In the genomic region with DNA sequence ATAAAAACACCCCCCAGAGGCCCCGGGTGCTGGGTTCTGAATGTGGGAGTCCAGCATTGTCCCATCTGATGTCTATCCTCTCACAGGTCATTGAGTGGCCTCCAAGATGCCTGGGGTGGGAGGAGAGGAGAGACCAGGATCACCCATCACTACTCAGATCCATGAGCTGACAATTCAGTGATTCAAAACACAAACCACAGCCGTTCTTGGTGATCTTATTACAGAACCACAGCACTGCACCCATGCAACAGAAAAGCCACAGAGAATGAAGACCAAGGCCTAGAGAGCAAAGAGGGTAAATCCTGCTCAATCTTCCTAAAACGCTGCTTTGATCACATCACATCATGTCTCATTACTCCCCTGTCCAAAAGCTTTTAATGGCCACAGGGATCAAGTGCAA, we compare ENCODE assay signal across 10 cellular contexts. TPM values are rescaled to one million over a fixed set of nuclear protein-coding genes. Genes with fewer than 3 reads are reported as not detected.
A peak's percentile ranks its signal among the peaks of the same experiment; 100 is the strongest.
DNase-seq lines count a peak whose midpoint lies in the region; ATAC-seq, FAIRE-seq and TF ChIP-seq lines count a peak whose summit lies in the region.
"Had no signal": no experiment of that assay in that cellular context is flagged by ENCODE, and none has a peak within 500 bp of the region (broad histone marks: within the 10 kb centered on the region; RNA-seq: fewer than 3 reads in every experiment).

No MANE protein-coding gene starts in this region.

- peak; percentile 43 for FAIRE-seq in GM12891 (lab: Jason Lieb, UNC)
- FAIRE-seq: HTR-8/SVneo had no signal

- TF ChIP-seq POLR2A in GM12891 (IDR thresholded peaks at IDR 0.05; ENCODE audit: low read depth, low read length), result no peak

- TF ChIP-seq CTCF in neutrophil (IDR thresholded peaks at IDR 0.05), result no peak

- H3K36me3 ChIP-seq in adipocyte (ENCODE audit: control insufficient read depth, insufficient read depth, low read length, severe bottlenecking) (no peaks in the 10 kb centered on the region), neutrophil (no peaks in the 10 kb centered on the region), H7 (replicated peaks; ENCODE audit: control insufficient read depth, insufficient read depth, low read length) (peaks cover 2% of the 10 kb centered on the region; the same call in 1 of the 2 replicates)

- DNase-seq in GM12891 (ENCODE audit: insufficient read length, low spot score) (no peak), adipocyte (ENCODE audit: low read depth) (no peak), H7 (no peak)
- DNase-seq: GF-D8, NCI-H774 had no signal

- H3K4me1 ChIP-seq in adipocyte (ENCODE audit: control insufficient read depth, insufficient read depth, low read length), result peaks cover 47% of the 10 kb centered on the region
- peaks cover 84 to 88% of the 10 kb centered on the region in 2 experiments for H3K4me1 ChIP-seq in neutrophil (ENCODE audit: control insufficient read depth in 1 of 2, insufficient read depth in 1 of 2, low read depth in 1 of 2, low read length in 1 of 2)

- peak overlapping the region; percentile 92 for H3K27ac ChIP-seq in neutrophil

- H3K4me3 ChIP-seq in adipocyte (ENCODE audit: low read length) (no peak overlapping the region), neutrophil (ENCODE audit: low read depth in 1 of 2, low read length in 1 of 2) (no peak overlapping the region), H7 (ENCODE audit: insufficient read depth, low read depth, low read length) (no peak overlapping the region)

- H3K27me3 ChIP-seq in adipocyte (replicated peaks; ENCODE audit: control insufficient read depth, insufficient read depth, low read length) (no peaks in the 10 kb centered on the region), neutrophil (no peaks in the 10 kb centered on the region), H7 (ENCODE audit: control insufficient read depth, insufficient read depth, low read length) (no peaks in the 10 kb centered on the region)

- ATAC-seq in HG02870 (IDR thresholded peaks at IDR 0.05; ENCODE audit: unreplicated experiment) (peak; percentile 43), HG03159 (IDR thresholded peaks at IDR 0.05; ENCODE audit: unreplicated experiment) (no peak), GM19023 (IDR thresholded peaks at IDR 0.05; ENCODE audit: unreplicated experiment) (no peak)

- peak overlapping the region; percentile 14 for H3K9ac ChIP-seq in adipocyte (ENCODE audit: low read length)

- H3K9me3 ChIP-seq in adipocyte (ENCODE audit: control insufficient read depth, low read length) (no peaks in the 10 kb centered on the region), neutrophil (no peaks in the 10 kb centered on the region)

TF ChIP-seq in GM12891, 5 proteins besides CTCF, POLR2A, EP300 and RAD21:
- peak; percentile 74 for TF ChIP-seq POU2F2 (IDR thresholded peaks at IDR 0.05; ENCODE audit: low read depth, low read length)
- no peak for TF ChIP-seq PAX5 (IDR thresholded peaks at IDR 0.05; ENCODE audit: insufficient read depth, low read length, severe bottlenecking)

RNA-seq across cellular contexts. Expression of a gene that starts 23.5 kb away (rescaled TPM):
- 229 TPM for polyA plus RNA-seq in GM12891 (2012; ENCODE audit: low read depth, missing spikeins)
- total RNA-seq in H7 (2014; rRNA removed; shearing (Covaris generic)), result 107 and 138 TPM in 2 replicates
